Comparison of ENCODE assay signal across 14 cellular contexts in genomic region chr5:126852916-126853315, GRCh38.
A peak's percentile ranks its signal among the peaks of the same experiment; 100 is the strongest.
DNase-seq lines count a peak whose midpoint lies in the region; ATAC-seq and TF ChIP-seq lines count a peak whose summit lies in the region.
"Had no signal": no experiment of that assay in that cellular context is flagged by ENCODE, and none has a peak within 500 bp of the region (broad histone marks: within the 10 kb centered on the region; RNA-seq: fewer than 3 reads in every experiment).

No MANE protein-coding gene starts in this region.

- TF ChIP-seq POLR2A in Peyer's patch (IDR thresholded peaks at IDR 0.05): no peak

- peaks cover 0 to 3% (median 0%) of the 10 kb centered on the region in 5 donors for H3K9me3 Mint-ChIP-seq in CD8-positive, alpha-beta memory T cell
- peaks cover 5% of the 10 kb centered on the region for H3K9me3 Mint-ChIP-seq in central memory CD8-positive, alpha-beta T cell
- H3K9me3 Mint-ChIP-seq in neural progenitor cell: no peaks in the 10 kb centered on the region

- no peaks in the 10 kb centered on the region for H3K9me3 ChIP-seq in CD8-positive, alpha-beta memory T cell (ENCODE audit: low read length)
- H3K9me3 ChIP-seq in Peyer's patch (no peaks in the 10 kb centered on the region), neural progenitor cell (ENCODE audit: low read depth) (no peaks in the 10 kb centered on the region)
- H3K9me3 ChIP-seq: breast epithelium had no signal

- POLR2A ChIA-PET in CD8-positive, alpha-beta memory T cell (lab: Charles Lee): interaction anchor here (2.2 to 2.4 kb wide), 2 partner anchors 41 to 75 kb away, joined by 5 to 24 read pairs; partner anchors contain the start of gene LMNB1

- H3K4me3 Mint-ChIP-seq in CD8-positive, alpha-beta memory T cell: peak overlapping the region; percentile 77 to 92 (median 86)
- peak overlapping the region; percentile 82 for H3K4me3 Mint-ChIP-seq in central memory CD8-positive, alpha-beta T cell
- no peak overlapping the region for H3K4me3 Mint-ChIP-seq in neural progenitor cell

- H3K4me3 ChIP-seq in CD8-positive, alpha-beta memory T cell (ENCODE audit: low read length): peak overlapping the region; percentile 14
- peak overlapping the region in 2 of 4 donors; percentile 9 to 26 for H3K4me3 ChIP-seq in Peyer's patch
- no peak overlapping the region for H3K4me3 ChIP-seq in neural progenitor cell
- H3K4me3 ChIP-seq: breast epithelium, SK-N-MC had no signal

- H4K20me1 ChIP-seq in neural progenitor cell (ENCODE audit: low read depth): no peaks in the 10 kb centered on the region

- no peaks in the 10 kb centered on the region for H3K27me3 ChIP-seq in CD8-positive, alpha-beta memory T cell (ENCODE audit: insufficient read depth, low read length, poor library complexity, severe bottlenecking)
- H3K27me3 ChIP-seq in Peyer's patch (no peaks in the 10 kb centered on the region), neural progenitor cell (no peaks in the 10 kb centered on the region)
- H3K27me3 ChIP-seq: breast epithelium had no signal

- H3K27ac Mint-ChIP-seq in CD8-positive, alpha-beta memory T cell: peak overlapping the region; percentile 84 to 95 (median 92)
- H3K27ac Mint-ChIP-seq in central memory CD8-positive, alpha-beta T cell (ENCODE audit: low read depth): peak overlapping the region; percentile 84
- H3K27ac Mint-ChIP-seq in neural progenitor cell: peak overlapping the region; percentile 91

- peaks cover 42 to 46% (median 46%) of the 10 kb centered on the region in 3 donors for H3K4me1 Mint-ChIP-seq in CD8-positive, alpha-beta memory T cell
- H3K4me1 Mint-ChIP-seq in central memory CD8-positive, alpha-beta T cell: peaks cover 30% of the 10 kb centered on the region
- peaks cover 50% of the 10 kb centered on the region for H3K4me1 Mint-ChIP-seq in neural progenitor cell

- no peak overlapping the region for H2AFZ ChIP-seq in neural progenitor cell (replicated peaks)

- no peak overlapping the region for H3K9ac ChIP-seq in neural progenitor cell

- CTCF ChIA-PET in CD8-positive, alpha-beta memory T cell (lab: Charles Lee): interaction anchor here (1.0 to 2.4 kb wide), 3 partner anchors 11 to 75 kb away, joined by 3 to 13 read pairs (median 3); partner anchors contain the start of gene LMNB1

- DNase-seq in CD8-positive, alpha-beta memory T cell: no peak
- no peak for DNase-seq in Peyer's patch
- DNase-seq in central memory CD8-positive, alpha-beta T cell (ENCODE audit: low spot score in 2 of 2): no peak
- DNase-seq in neural progenitor cell (ENCODE audit: low spot score): no peak
- DNase-seq in globus pallidus (ENCODE audit: low spot score): no peak
- DNase-seq in NCI-H2081 treated with DMSO at 0.1 percent for 48 hours (lab: John Stamatoyannopoulos, UW): no peak
- no peak for DNase-seq in GM19240 (ENCODE audit: insufficient read length, low spot score)
- DNase-seq: left cardiac atrium; NCI-H345; stimulated activated CD4-positive, alpha-beta T cell treated with anti-CD3 and anti-CD28 coated beads, Interleukin-4, amount 100 ng/mL, for 24 hours had no signal

- peak overlapping the region; percentile 29 for H3K27ac ChIP-seq in CD8-positive, alpha-beta memory T cell (ENCODE audit: low read depth, low read length)
- peak overlapping the region in 3 of 4 donors; percentile 27 to 79 (median 76) for H3K27ac ChIP-seq in Peyer's patch
- H3K27ac ChIP-seq in neural progenitor cell: no peak overlapping the region
- H3K27ac ChIP-seq: epithelial cell of prostate, SK-N-MC had no signal

- peaks cover 9% of the 10 kb centered on the region for H3F3A ChIP-seq in neural progenitor cell (ENCODE audit: low read depth)

- no peaks in the 10 kb centered on the region for H3K27me3 Mint-ChIP-seq in CD8-positive, alpha-beta memory T cell
- no peaks in the 10 kb centered on the region for H3K27me3 Mint-ChIP-seq in central memory CD8-positive, alpha-beta T cell
- peaks cover 2% of the 10 kb centered on the region for H3K27me3 Mint-ChIP-seq in neural progenitor cell (ENCODE audit: insufficient read depth, low read depth)

- no peaks in the 10 kb centered on the region for H3K36me3 ChIP-seq in CD8-positive, alpha-beta memory T cell (ENCODE audit: insufficient read depth, low read length)
- no peaks in the 10 kb centered on the region for H3K36me3 ChIP-seq in Peyer's patch
- H3K36me3 ChIP-seq in neural progenitor cell: no peaks in the 10 kb centered on the region
- H3K36me3 ChIP-seq: breast epithelium had no signal

- H3K36me3 Mint-ChIP-seq in CD8-positive, alpha-beta memory T cell: peaks cover 1 to 9% (median 3%) of the 10 kb centered on the region in 3 donors
- peaks cover 1% of the 10 kb centered on the region for H3K36me3 Mint-ChIP-seq in central memory CD8-positive, alpha-beta T cell (ENCODE audit: insufficient read depth)
- H3K36me3 Mint-ChIP-seq in neural progenitor cell: peaks cover 32% of the 10 kb centered on the region

- ATAC-seq in central memory CD8-positive, alpha-beta T cell (replicated peaks; ENCODE audit: extremely low read depth, poor library complexity, severe bottlenecking): no peak
- no peak for ATAC-seq in HG03457 (IDR thresholded peaks at IDR 0.05; ENCODE audit: unreplicated experiment)

- no peaks in the 10 kb centered on the region for H3K79me2 ChIP-seq in neural progenitor cell (ENCODE audit: low read depth)

- H3K4me1 ChIP-seq in CD8-positive, alpha-beta memory T cell (ENCODE audit: insufficient read depth, low read length): peaks cover 34% of the 10 kb centered on the region
- H3K4me1 ChIP-seq in Peyer's patch (peaks cover 0 to 14% (median 3%) of the 10 kb centered on the region in 4 donors), neural progenitor cell (peaks cover 20% of the 10 kb centered on the region)
- H3K4me1 ChIP-seq: breast epithelium had no signal

- no peak overlapping the region for H3K4me2 ChIP-seq in neural progenitor cell

- no peak for TF ChIP-seq CTCF in Peyer's patch (IDR thresholded peaks at IDR 0.05)
- no peak for TF ChIP-seq CTCF in neural progenitor cell (IDR thresholded peaks at IDR 0.05)
